ENCODE assay signal across 12 cellular contexts in genomic region chr17:4657678-4658077, GRCh38. TPM values are rescaled to one million over a fixed set of nuclear protein-coding genes. Genes with fewer than 3 reads are reported as not detected.
"Had no signal": no experiment of that assay in that cellular context is flagged by ENCODE, and none has a peak within 500 bp of the region (broad histone marks: within the 10 kb centered on the region; RNA-seq: fewer than 3 reads in every experiment).

No MANE protein-coding gene starts in this region.

- FAIRE-seq: keratinocyte had no signal

- H3K4me3 Mint-ChIP-seq: central memory CD8-positive, alpha-beta T cell; effector memory CD8-positive, alpha-beta T cell; stimulated activated naive CD8-positive, alpha-beta T cell treated with anti-CD3 and anti-CD28 coated beads, Interleukin-15, amount 100 ng/mL, for 72 hours had no signal

- H3K27ac Mint-ChIP-seq: effector memory CD8-positive, alpha-beta T cell had no signal

- DNase-seq: activated CD4-positive, alpha-beta T cell treated with anti-CD3 and anti-CD28 coated beads, Interleukin-2, amount 50 U/mL, for 1 hour; effector memory CD8-positive, alpha-beta T cell; glutamatergic neuron; left ventricle myocardium inferior; ovary; Right ventricle myocardium superior; testis had no signal

- H3K27me3 Mint-ChIP-seq: stimulated activated naive CD8-positive, alpha-beta T cell treated with anti-CD3 and anti-CD28 coated beads, Interleukin-15, amount 100 ng/mL, for 72 hours had no signal

- H3K4me3 ChIP-seq: ovary had no signal

- ATAC-seq: effector memory CD8-positive, alpha-beta T cell had no signal

- H3K9me3 Mint-ChIP-seq: central memory CD8-positive, alpha-beta T cell; effector memory CD8-positive, alpha-beta T cell; stimulated activated naive CD8-positive, alpha-beta T cell treated with anti-CD3 and anti-CD28 coated beads, Interleukin-15, amount 100 ng/mL, for 72 hours had no signal

- H3K4me1 Mint-ChIP-seq: central memory CD8-positive, alpha-beta T cell had no signal

RNA-seq across cellular contexts. Expression of gene ALOX15, which starts 16.2 kb away (rescaled TPM):
- total RNA-seq: activated CD8-positive, alpha-beta memory T cell treated with anti-CD3 and anti-CD28 coated beads for 36 hours; epithelial cell of proximal tubule; Right ventricle myocardium superior had no signal
